9 cellular contexts compared by ENCODE assay signal in genomic region chr4:88792268-88792781, GRCh38.
DNase-seq lines count a peak whose midpoint lies in the region; ATAC-seq and TF ChIP-seq lines count a peak whose summit lies in the region.
"Had no signal": no experiment of that assay in that cellular context is flagged by ENCODE, and none has a peak within 500 bp of the region (broad histone marks: within the 10 kb centered on the region; RNA-seq: fewer than 3 reads in every experiment).

No MANE protein-coding gene starts in this region.

- H3K4me3 ChIP-seq in IMR-90 (ENCODE audit: insufficient read depth, low read depth, low read length) (no peak overlapping the region), fibroblast of lung (replicated peaks in 1 of 4; ENCODE audit: control extremely low read depth in 1 of 4, insufficient read depth in 1 of 4, low read depth in 3 of 4, low read length in 4 of 4) (no peak overlapping the region), subcutaneous abdominal adipose tissue (ENCODE audit: low read depth in 1 of 5, low read length in 5 of 5) (no peak overlapping the region), lower leg skin (ENCODE audit: low read depth, poor library complexity, severe bottlenecking) (no peak overlapping the region)
- H3K4me3 ChIP-seq: gastrocnemius medialis had no signal

- H3K4me1 ChIP-seq in IMR-90 (ENCODE audit: control insufficient read depth, insufficient read depth, low read length), result peaks cover 6% of the 10 kb centered on the region; the same call in 1 of the 2 replicates
- H3K4me1 ChIP-seq in fibroblast of lung (ENCODE audit: control insufficient read depth, extremely low read depth, insufficient read depth, low read length), result no peaks in the 10 kb centered on the region
- peaks cover 0 to under 1% (median 0%) of the 10 kb centered on the region in 5 donors for H3K4me1 ChIP-seq in subcutaneous abdominal adipose tissue (ENCODE audit: control insufficient read depth in 5 of 5, insufficient read depth in 5 of 5, low read length in 5 of 5)

- in situ Hi-C loops in IMR-90 (cut with MboI; ENCODE audit: low sequenced_read_pairs), result no loop called here

- H3K9ac ChIP-seq in IMR-90 (ENCODE audit: low read depth, low read length) (no peak overlapping the region), fibroblast of lung (ENCODE audit: insufficient read depth, low read length) (no peak overlapping the region), subcutaneous abdominal adipose tissue (ENCODE audit: low read length in 5 of 5) (no peak overlapping the region)

- H3K36me3 ChIP-seq in IMR-90 (ENCODE audit: control insufficient read depth, insufficient read depth, low read length), result peaks cover 8% of the 10 kb centered on the region
- H3K36me3 ChIP-seq in fibroblast of lung (ENCODE audit: control insufficient read depth, insufficient read depth, low read length), result peaks cover 2% of the 10 kb centered on the region
- peaks cover 15 to 48% (median 23%) of the 10 kb centered on the region in 5 donors for H3K36me3 ChIP-seq in subcutaneous abdominal adipose tissue (ENCODE audit: control insufficient read depth in 5 of 5, insufficient read depth in 5 of 5, low read length in 5 of 5)

- H2AFZ ChIP-seq in IMR-90 (replicated peaks; ENCODE audit: low read length, poor library complexity) (no peak overlapping the region), fibroblast of lung (ENCODE audit: low read length) (no peak overlapping the region)

- no peak for TF ChIP-seq CTCF in IMR-90 (conservative IDR thresholded peaks at IDR 0.05; ENCODE audit: low read depth, low read length)
- TF ChIP-seq CTCF in fibroblast of lung (conservative IDR thresholded peaks at IDR 0.05 in 1 of 2, IDR thresholded peaks at IDR 0.05 in 1 of 2; ENCODE audit: low read depth in 1 of 2, low read length in 2 of 2), result no peak
- TF ChIP-seq CTCF in lower leg skin (IDR thresholded peaks at IDR 0.05), result no peak

- BruUV-seq in IMR-90 (replicated peaks; lab: Mats Ljungman, UMichigan), result no TSS peak

- H3K4ac ChIP-seq in IMR-90 (ENCODE audit: low read depth, low read length), result no peak overlapping the region

- no peak for TF ChIP-seq POLR2A in IMR-90 (IDR thresholded peaks at IDR 0.05; ENCODE audit: low read depth, low read length)
- no peak for TF ChIP-seq POLR2A in lower leg skin (IDR thresholded peaks at IDR 0.05)

- H3K4me2 ChIP-seq in IMR-90 (ENCODE audit: low read depth, low read length) (peak overlapping the region; percentile 61; the same call in 1 of the 2 replicates), fibroblast of lung (ENCODE audit: extremely low read depth, insufficient read depth, low read length) (no peak overlapping the region)

- H4K20me1 ChIP-seq in IMR-90 (ENCODE audit: insufficient read depth, low read length) (no peaks in the 10 kb centered on the region), fibroblast of lung (ENCODE audit: control insufficient read depth, extremely low read depth, insufficient read depth, low read length) (no peaks in the 10 kb centered on the region)

- no peak overlapping the region for H4K91ac ChIP-seq in IMR-90 (ENCODE audit: insufficient read depth, low read depth, low read length)

- no peak overlapping the region for H3K23ac ChIP-seq in IMR-90 (ENCODE audit: low read depth, low read length)

- H3K79me1 ChIP-seq in IMR-90 (ENCODE audit: low read depth in 1 of 2, low read length in 2 of 2), result peaks cover 10 to 13% of the 10 kb centered on the region in 2 experiments; a peak in 3 of 4 replicates

- no peak overlapping the region for H2BK15ac ChIP-seq in IMR-90 (ENCODE audit: low read depth, low read length)

- ATAC-seq in GM21723 (IDR thresholded peaks at IDR 0.05; ENCODE audit: unreplicated experiment) (peak; percentile 83), IMR-90 (ENCODE audit: low read depth) (peak; percentile 94)

- H3K27ac ChIP-seq in IMR-90 (ENCODE audit: insufficient read depth, low read length), result no peak overlapping the region
- H3K27ac ChIP-seq in fibroblast of lung (ENCODE audit: insufficient read depth, low read length), result no peak overlapping the region
- peak overlapping the region; percentile 12 for H3K27ac ChIP-seq in subcutaneous abdominal adipose tissue (ENCODE audit: low read depth, low read length)

- no peak overlapping the region for H2AK5ac ChIP-seq in IMR-90 (ENCODE audit: low read depth, low read length)

- H3K14ac ChIP-seq in IMR-90 (replicated peaks; ENCODE audit: low read depth, low read length), result no peak overlapping the region

- dilution Hi-C loops in IMR-90 (cut with HindIII; ENCODE audit: low sequenced_read_pairs, unreplicated experiment), result no loop called here

- intact Hi-C loops in IMR-90 (cut with micrococcal nuclease), result loop anchor here (5.0 kb wide), 1 partner anchor 85 kb away; no protein-coding TSS in a partner anchor
- intact Hi-C loops in lower leg skin (cut with DNase I; ENCODE audit: low total_unique reads), result no loop called here

- H4K5ac ChIP-seq in IMR-90 (ENCODE audit: low read depth, low read length), result no peak overlapping the region

- H3K18ac ChIP-seq in IMR-90 (ENCODE audit: low read depth, low read length), result 0 out of 2 replicates have a peak overlapping the region, but pooled peaks have one; percentile 25

- no peaks in the 10 kb centered on the region for H3K27me3 ChIP-seq in IMR-90 (ENCODE audit: control insufficient read depth, insufficient read depth, low read length)
- no peaks in the 10 kb centered on the region for H3K27me3 ChIP-seq in fibroblast of lung (ENCODE audit: control insufficient read depth, insufficient read depth, low read length)
- H3K27me3 ChIP-seq in subcutaneous abdominal adipose tissue (ENCODE audit: control insufficient read depth in 5 of 5, insufficient read depth in 4 of 5, low read length in 5 of 5), result no peaks in the 10 kb centered on the region
- H3K27me3 ChIP-seq: gastrocnemius medialis had no signal

- peaks cover 4% of the 10 kb centered on the region; the same call in 1 of the 2 replicates for H3K9me1 ChIP-seq in IMR-90 (ENCODE audit: insufficient read depth, low read length)

- WGBS in IMR-90 (ENCODE audit: extremely low coverage in 2 of 2, insufficient read length in 1 of 2), 2 experiments, result no CpG with 5 or more reads among the region's 1 CpG
- 34 to 38% methylated on average over 1 of the region's 1 CpG for WGBS in lower leg skin, 2 donors

- H3K9me3 ChIP-seq in IMR-90 (ENCODE audit: control insufficient read depth, insufficient read depth, low read length), result no peaks in the 10 kb centered on the region
- H3K9me3 ChIP-seq in fibroblast of lung (ENCODE audit: control insufficient read depth, insufficient read depth, low read depth, low read length), result no peaks in the 10 kb centered on the region
- peaks cover 0 to 3% (median 0%) of the 10 kb centered on the region in 5 donors for H3K9me3 ChIP-seq in subcutaneous abdominal adipose tissue (ENCODE audit: control insufficient read depth in 5 of 5, low read length in 5 of 5)
- H3K9me3 ChIP-seq: gastrocnemius medialis had no signal

- H3K79me2 ChIP-seq in fibroblast of lung (ENCODE audit: control insufficient read depth, insufficient read depth, low read length), result no peaks in the 10 kb centered on the region

- H3K56ac ChIP-seq in IMR-90 (ENCODE audit: extremely low read depth, insufficient read depth, low read length), result no peak overlapping the region

- no peak overlapping the region for H2AK9ac ChIP-seq in IMR-90 (replicated peaks; ENCODE audit: low read depth, low read length, poor library complexity)

- no peak overlapping the region for H4K8ac ChIP-seq in IMR-90 (ENCODE audit: low read depth in 2 of 2, low read length in 2 of 2)

- DNase-seq in GF-D8 (lab: John Stamatoyannopoulos, UW) (peak; percentile 5), IMR-90 (peak; percentile 86), fibroblast of lung (ENCODE audit: low read depth in 2 of 2) (peak; percentile 71 to 85), lower leg skin (ENCODE audit: low spot score in 2 of 2) (no peak)
- no peak for DNase-seq in stimulated activated naive CD4-positive, alpha-beta T cell treated with Interleukin-2 at 50 U/mL for 16 hours (lab: John Stamatoyannopoulos, UW)
- no peak for DNase-seq in activated CD4-positive, CD25-positive, alpha-beta regulatory T cell (lab: John Stamatoyannopoulos, UW)
- DNase-seq: gastrocnemius medialis had no signal

- CTCF ChIA-PET in IMR-90 (lab: Yijun Ruan, JAX), result interaction anchor here (0.6 to 2.5 kb wide), 2 partner anchors 54 to 86 kb away, joined by 3 to 10 read pairs; no protein-coding TSS in a partner anchor

- H2BK20ac ChIP-seq in IMR-90 (ENCODE audit: low read depth, low read length), result no peak overlapping the region

- peak overlapping the region; percentile 79 for H2BK5ac ChIP-seq in IMR-90 (ENCODE audit: low read depth, low read length, poor library complexity, severe bottlenecking)

- H2BK120ac ChIP-seq in IMR-90 (ENCODE audit: low read depth, low read length), result no peak overlapping the region

- POLR2A ChIA-PET in IMR-90 (lab: Charles Lee; ENCODE audit: unreplicated experiment), result interaction anchor here (0.5 kb wide), 1 partner anchor 264 kb away, joined by 7 read pairs; no protein-coding TSS in a partner anchor

- TF ChIP-seq RAD21 in IMR-90 (IDR thresholded peaks at IDR 0.05; ENCODE audit: low read length), result no peak

TF ChIP-seq in IMR-90, 13 proteins besides CTCF, POLR2A, EP300 and RAD21:
- TF ChIP-seq CEBPB (IDR thresholded peaks at IDR 0.05; ENCODE audit: low read depth, low read length) (peak; percentile 88), MXI1 (IDR thresholded peaks at IDR 0.05; ENCODE audit: borderline replicate concordance, low read depth, low read length) (no peak)

Comparison
In these comparisons a context has a peak if more than half of its experiments do, and no peak if none do; other contexts are left out.
1. DNase-seq: peak in GF-D8 (single experiment), IMR-90 (single experiment) and fibroblast of lung (2 of 2); none in lower leg skin (0 of 2), stimulated activated naive CD4-positive, alpha-beta T cell treated with Interleukin-2 at 50 U/mL for 16 hours (single experiment) and activated CD4-positive, CD25-positive, alpha-beta regulatory T cell (0 of 4).